18 cellular contexts compared by ENCODE assay signal in genomic region chr1:58936973-58937372, GRCh38.
"Had no signal": no experiment of that assay in that cellular context is flagged by ENCODE, and none has a peak within 500 bp of the region (broad histone marks: within the 10 kb centered on the region; RNA-seq: fewer than 3 reads in every experiment).

No MANE protein-coding gene starts in this region.

- H3K36me3 ChIP-seq: right atrium auricular region, tibial nerve had no signal

- H3K4me3 Mint-ChIP-seq: dendritic cell treated with granulocyte-macrophage colony-stimulating factor and Interleukin-4, amounts not matched to agents 40 ng/mL and 50 ng/mL, for 4 days; effector memory CD8-positive, alpha-beta T cell; naive B cell; nephron; stimulated activated naive CD8-positive, alpha-beta T cell treated with anti-CD3 and anti-CD28 coated beads, Interleukin-15, Interleukin-2, amounts not matched to agents 100 ng/mL and 50 ng/mL, for 24 hours had no signal

- H3K4me3 ChIP-seq: hepatocyte, lung, right atrium auricular region, smooth muscle cell, testis, tibial nerve had no signal

- H3K27ac Mint-ChIP-seq: dendritic cell treated with granulocyte-macrophage colony-stimulating factor and Interleukin-4, amounts not matched to agents 40 ng/mL and 50 ng/mL, for 4 days; effector memory CD8-positive, alpha-beta T cell; nephron; stimulated activated naive CD8-positive, alpha-beta T cell treated with anti-CD3 and anti-CD28 coated beads, Interleukin-15, Interleukin-2, amounts not matched to agents 100 ng/mL and 50 ng/mL, for 24 hours had no signal

- H3K9me3 ChIP-seq: right atrium auricular region, testis, tibial nerve had no signal

- H3K27me3 ChIP-seq: foreskin keratinocyte, hepatocyte, right atrium auricular region, testis, tibial nerve had no signal

- H3K9me3 Mint-ChIP-seq: dendritic cell treated with granulocyte-macrophage colony-stimulating factor and Interleukin-4, amounts not matched to agents 40 ng/mL and 50 ng/mL, for 4 days; effector memory CD8-positive, alpha-beta T cell; nephron had no signal

- DNase-seq: central memory CD4-positive, alpha-beta T cell; effector memory CD8-positive, alpha-beta T cell; head of caudate nucleus; left colon; left ventricle myocardium superior; mesendoderm; naive B cell; stimulated activated CD4-positive, alpha-beta T cell treated with anti-CD3 and anti-CD28 coated beads, Interleukin-2, amount 100 ng/mL, for 48 hours; testis had no signal

- H3K27me3 Mint-ChIP-seq: effector memory CD8-positive, alpha-beta T cell; naive B cell; stimulated activated naive CD8-positive, alpha-beta T cell treated with anti-CD3 and anti-CD28 coated beads, Interleukin-15, Interleukin-2, amounts not matched to agents 100 ng/mL and 50 ng/mL, for 24 hours had no signal

- ATAC-seq: effector memory CD8-positive, alpha-beta T cell; foreskin keratinocyte; left colon; left ventricle myocardium superior had no signal

- H3K36me3 Mint-ChIP-seq: naive B cell had no signal

- H3K4me1 ChIP-seq: right atrium auricular region, testis had no signal

- H3K27ac ChIP-seq: foreskin keratinocyte, hepatocyte, right atrium auricular region, testis, tibial nerve had no signal
